Comparison of ENCODE assay signal across 8 cellular contexts in the genomic region with DNA sequence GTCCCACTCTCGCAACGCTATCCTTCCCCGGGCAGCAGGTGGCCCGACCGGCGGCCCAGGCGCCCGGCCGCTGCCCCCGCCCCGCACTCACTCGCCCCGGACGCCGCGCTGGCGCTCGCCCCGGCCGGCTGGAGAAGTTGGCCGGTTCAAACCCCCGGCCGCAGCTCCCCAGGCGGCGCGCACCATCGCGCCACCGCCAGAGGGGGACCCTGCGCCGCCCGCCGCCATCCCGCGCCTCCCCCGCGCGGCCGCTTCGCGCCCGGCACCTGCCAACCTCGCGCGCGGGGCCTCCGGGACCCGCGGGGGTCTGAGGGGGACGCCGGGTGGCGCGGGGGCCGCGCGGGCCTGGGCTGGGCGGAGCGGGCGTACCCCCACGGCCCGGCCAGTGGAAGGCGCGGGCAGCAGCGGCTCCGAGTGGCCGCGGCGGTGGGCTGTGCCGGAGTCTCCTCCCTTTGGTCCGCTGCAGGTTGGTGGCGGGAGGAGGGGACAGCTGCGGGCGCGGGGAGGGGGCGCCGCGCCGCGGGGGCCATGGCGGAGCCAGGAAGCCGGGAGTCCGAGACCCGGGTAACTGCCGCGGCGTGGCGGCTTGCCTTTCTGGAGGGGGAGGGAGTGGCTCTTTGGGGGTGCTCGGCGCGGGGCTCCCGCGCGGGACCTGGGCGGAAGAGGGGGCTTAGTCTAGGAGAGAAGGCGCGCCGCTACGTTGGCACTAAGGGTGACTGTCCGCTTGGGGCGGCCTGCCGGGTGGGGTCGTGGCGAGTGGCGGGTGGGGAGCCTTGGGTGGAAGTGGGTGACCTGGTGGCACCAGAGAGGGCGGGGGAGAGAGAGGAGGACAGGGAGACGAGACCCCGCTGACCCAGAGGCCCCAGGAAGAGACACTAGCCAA. TPM values are rescaled to one million over a fixed set of nuclear protein-coding genes. Genes with fewer than 3 reads are reported as not detected.
DNase-seq lines count a peak whose midpoint lies in the region; ATAC-seq lines count a peak whose summit lies in the region.

A gene (plus strand): TSS at position 434 of the 883 bp plus-strand sequence. CDS start 95 bp downstream, at position 529.
A gene (minus strand): TSS at position 139 of the 883 bp plus-strand sequence. CDS start 715 bp downstream, outside the sequence.

- H3K4me3 Mint-ChIP-seq in CD4-positive, alpha-beta memory T cell: peak within 1 kb of the TSS; percentile 84 to 91 (median 87)

- H3K27me3 Mint-ChIP-seq in CD4-positive, alpha-beta memory T cell: peaks cover 0 to 5% of the 10 kb centered on the region in 2 donors

- H3K4me3 ChIP-seq in CD4-positive, alpha-beta memory T cell (ENCODE audit: low read length in 2 of 2): peak within 1 kb of the TSS; percentile 29 to 51
- peak within 1 kb of the TSS; percentile 95 for H3K4me3 ChIP-seq in HUES48 (ENCODE audit: low read depth, low read length)

- H3K4me1 Mint-ChIP-seq in CD4-positive, alpha-beta memory T cell: peaks cover 3 to 24% (median 12%) of the 10 kb centered on the region in 4 donors

- peak within 1 kb of the TSS; percentile 13 to 76 (median 57) for H3K27ac Mint-ChIP-seq in CD4-positive, alpha-beta memory T cell

- H3K36me3 Mint-ChIP-seq in CD4-positive, alpha-beta memory T cell: no peaks in the 10 kb centered on the region

- H3K36me3 ChIP-seq in CD4-positive, alpha-beta memory T cell (ENCODE audit: insufficient read depth, low read length): no peaks in the 10 kb centered on the region
- peaks cover 23% of the 10 kb centered on the region for H3K36me3 ChIP-seq in HUES48 (ENCODE audit: control insufficient read depth, insufficient read depth, low read length)

- H3K27me3 ChIP-seq in CD4-positive, alpha-beta memory T cell (ENCODE audit: insufficient read depth, low read length): no peaks in the 10 kb centered on the region
- H3K27me3 ChIP-seq in HUES48 (ENCODE audit: control insufficient read depth, insufficient read depth, low read length): no peaks in the 10 kb centered on the region

- peak within 1 kb of the TSS; percentile 81 for H3K9ac ChIP-seq in HUES48 (ENCODE audit: low read depth, low read length)

- ATAC-seq in left ventricle myocardium superior (peak; percentile 86), HG02884 (IDR thresholded peaks at IDR 0.05; ENCODE audit: unreplicated experiment) (no peak)

- in situ Hi-C loops in SK-MEL-5 (cut with HindIII; ENCODE audit: low pct_unique_long_range_greater_than_20kb, low sequenced_read_pairs): no loop called here

- H3K27ac ChIP-seq in CD4-positive, alpha-beta memory T cell (ENCODE audit: low read depth, low read length): peak within 1 kb of the TSS; percentile 35
- H3K27ac ChIP-seq in HUES48 (ENCODE audit: low read depth, low read length) (peak within 1 kb of the TSS; percentile 73), angular gyrus (ENCODE audit: low read depth, low read length) (peak within 1 kb of the TSS; percentile 93)

- CTCF ChIA-PET in CD4-positive, alpha-beta memory T cell (lab: Charles Lee; ENCODE audit: partially characterized antibody): interaction anchor here (0.9 to 2.2 kb wide), 8 partner anchors 8 to 180 kb away, joined by 3 to 5 read pairs (median 3); a partner anchor contains a TSS

- no peaks in the 10 kb centered on the region for H3K9me3 Mint-ChIP-seq in CD4-positive, alpha-beta memory T cell

- intact Hi-C loops in CD4-positive, alpha-beta memory T cell (cut with micrococcal nuclease): no loop called here
- intact Hi-C loops in left ventricle myocardium superior (cut with micrococcal nuclease): no loop called here

- H3K9me3 ChIP-seq in CD4-positive, alpha-beta memory T cell (ENCODE audit: control insufficient read depth in 1 of 2, low read length in 2 of 2): no peaks in the 10 kb centered on the region
- H3K9me3 ChIP-seq in HUES48 (ENCODE audit: control insufficient read depth, insufficient read depth, low read length): no peaks in the 10 kb centered on the region

- DNase-seq in CD4-positive, alpha-beta memory T cell: peak; percentile 28 to 44 (median 38)
- DNase-seq in GM19240 (ENCODE audit: insufficient read length, low spot score) (peak; percentile 86), SK-MEL-5 (ENCODE audit: low read depth, low spot score) (peak; percentile 68), left ventricle myocardium superior (peak; percentile 91), pons (ENCODE audit: low spot score) (peak; percentile 73)

- POLR2A ChIA-PET in CD4-positive, alpha-beta memory T cell (lab: Charles Lee; ENCODE audit: partially characterized antibody): interaction anchor here (0.8 to 1.7 kb wide), 2 partner anchors 243 to 465 kb away, joined by 3 to 6 read pairs; a partner anchor contains a TSS

- H3K4me1 ChIP-seq in CD4-positive, alpha-beta memory T cell (ENCODE audit: insufficient read depth, low read length): peaks cover 8% of the 10 kb centered on the region
- peaks cover 10% of the 10 kb centered on the region; the same call in 1 of the 2 replicates for H3K4me1 ChIP-seq in HUES48 (ENCODE audit: control insufficient read depth, insufficient read depth, low read length)

RNA-seq across cellular contexts. Expression of the first gene that starts in this region (rescaled TPM):
- total RNA-seq in CD4-positive, alpha-beta memory T cell: 1 to 10 TPM; 3.7 to 5.2 TPM
- polyA plus RNA-seq in CD4-positive, alpha-beta memory T cell: 1 to 10 TPM; 6.1 to 7.4 TPM
- total RNA-seq in SK-MEL-5 (2014; rRNA removed; shearing (Covaris generic)): 50.2 and 54.8 TPM in 2 replicates
- polyA plus RNA-seq in SK-MEL-5 (2015; cell fraction: cytosol; rRNA removed): 65.5 and 71.3 TPM in 2 replicates
- 46.6 and 63.5 TPM in 2 replicates for polyA plus RNA-seq in SK-MEL-5 (2015; cell fraction: nucleus; rRNA removed)
- 56.7 TPM for total RNA-seq in left ventricle myocardium superior

RNA-seq across cellular contexts. Expression of the second gene that starts in this region (rescaled TPM):
- total RNA-seq in CD4-positive, alpha-beta memory T cell: under 1 TPM; 0.29 to 0.58 TPM
- 1 to 10 TPM in 1 of 2 donors, under 1 TPM in 1; 0.34 to 1.4 TPM for polyA plus RNA-seq in CD4-positive, alpha-beta memory T cell
- 15.7 and 26.0 TPM in 2 replicates for total RNA-seq in SK-MEL-5 (2014; rRNA removed; shearing (Covaris generic))
- 24.2 and 28.4 TPM in 2 replicates for polyA plus RNA-seq in SK-MEL-5 (2015; cell fraction: cytosol; rRNA removed)
- polyA plus RNA-seq in SK-MEL-5 (2015; cell fraction: nucleus; rRNA removed): 3.7 and 11.9 TPM in 2 replicates
- 45.8 TPM for total RNA-seq in left ventricle myocardium superior

Comparison
In these comparisons a context has a peak if more than half of its experiments do, and no peak if none do; other contexts are left out.
1. RNA of the second gene that starts in this region (total RNA-seq): 45.8 TPM in left ventricle myocardium superior (single experiment) and 15.7 to 26.0 TPM in SK-MEL-5; 0.29 to 0.58 TPM in CD4-positive, alpha-beta memory T cell; every median in the first group is over 10 times any median in the second.
2. DNase-seq: peak in every context shown above with its lines; median percentile 91 in left ventricle myocardium superior; 86 in GM19240; 73 in pons; 68 in SK-MEL-5; 38 in CD4-positive, alpha-beta memory T cell.
3. H3K27ac ChIP-seq: peak in every context shown above with its lines; median percentile 93 in angular gyrus; 73 in HUES48; 35 in CD4-positive, alpha-beta memory T cell.